ENCODE assay signal across 11 cellular contexts in the genomic region with DNA sequence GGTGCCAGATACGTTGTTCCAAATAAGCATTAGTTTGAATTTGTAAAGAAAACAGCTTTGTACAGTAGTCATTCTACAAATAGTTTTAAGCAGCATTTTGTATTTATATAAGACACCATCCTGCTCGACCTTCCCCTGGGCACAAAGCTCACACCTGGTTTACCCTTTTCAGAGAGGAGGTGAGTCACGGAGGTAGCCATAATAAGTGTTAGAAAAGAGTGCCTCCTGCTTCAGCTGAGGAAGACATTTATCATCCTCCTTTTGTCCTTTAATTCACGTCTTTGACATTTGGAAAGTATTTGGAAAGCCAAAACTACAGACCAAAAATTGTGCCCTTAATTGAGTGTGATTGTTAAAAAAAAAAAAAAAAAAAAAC. TPM values are rescaled to one million over a fixed set of nuclear protein-coding genes. Genes with fewer than 3 reads are reported as not detected.
DNase-seq lines count a peak whose midpoint lies in the region; ATAC-seq lines count a peak whose summit lies in the region.
"Had no signal": no experiment of that assay in that cellular context is flagged by ENCODE, and none has a peak within 500 bp of the region (broad histone marks: within the 10 kb centered on the region; RNA-seq: fewer than 3 reads in every experiment).

No MANE protein-coding gene starts in this region.

- no peak for ATAC-seq in activated CD8-positive, alpha-beta memory T cell treated with anti-CD3 and anti-CD28 coated beads, Interleukin-2, amount 10 ng/mL, durations not matched to agents 7 days and 5 days
- ATAC-seq in HG02840 (IDR thresholded peaks at IDR 0.05; ENCODE audit: low FRiP score, unreplicated experiment), result no peak
- ATAC-seq: T-helper 17 cell had no signal

- H3K27me3 ChIP-seq in endocrine pancreas (ENCODE audit: control insufficient read depth, insufficient read depth, low read length), result no peaks in the 10 kb centered on the region
- no peaks in the 10 kb centered on the region for H3K27me3 ChIP-seq in rectal smooth muscle tissue (ENCODE audit: control insufficient read depth, insufficient read depth, low read length)
- H3K27me3 ChIP-seq: ascending aorta had no signal

- H3K9ac ChIP-seq in endocrine pancreas (ENCODE audit: control insufficient read depth, insufficient read depth, low read length), result no peak overlapping the region
- no peak overlapping the region for H3K9ac ChIP-seq in rectal smooth muscle tissue (ENCODE audit: low read length)

- peak overlapping the region; percentile 25 for H3K4me3 ChIP-seq in endocrine pancreas (ENCODE audit: control insufficient read depth, insufficient read depth, low read length)
- no peak overlapping the region for H3K4me3 ChIP-seq in rectal smooth muscle tissue (ENCODE audit: low read length)
- H3K4me3 ChIP-seq: ascending aorta had no signal

- H3K27ac ChIP-seq in rectal smooth muscle tissue (ENCODE audit: low read depth, low read length), result peak overlapping the region; percentile 53
- H3K27ac ChIP-seq: ascending aorta had no signal

- H3K4me3 Mint-ChIP-seq in activated T-cell treated with anti-CD3 and anti-CD28 coated beads, Interleukin-2, amount 50 U/mL, for 24 hours, result no peak overlapping the region
- H3K4me3 Mint-ChIP-seq in activated CD8-positive, alpha-beta memory T cell treated with anti-CD3 and anti-CD28 coated beads, Interleukin-2, amount 10 ng/mL, durations not matched to agents 7 days and 5 days, result no peak overlapping the region
- H3K4me3 Mint-ChIP-seq: T-helper 17 cell had no signal

- H3K9me3 ChIP-seq in endocrine pancreas (ENCODE audit: control insufficient read depth, low read length), result no peaks in the 10 kb centered on the region
- H3K9me3 ChIP-seq: ascending aorta had no signal

- H3K4me1 ChIP-seq in endocrine pancreas (ENCODE audit: control insufficient read depth, insufficient read depth, low read length) (peaks cover 25% of the 10 kb centered on the region), rectal smooth muscle tissue (ENCODE audit: control insufficient read depth, insufficient read depth, low read length) (peaks cover 17% of the 10 kb centered on the region)

- H3K36me3 ChIP-seq in endocrine pancreas (ENCODE audit: control insufficient read depth, insufficient read depth, low read length), result no peaks in the 10 kb centered on the region
- no peaks in the 10 kb centered on the region for H3K36me3 ChIP-seq in rectal smooth muscle tissue (ENCODE audit: control insufficient read depth, insufficient read depth, low read length)
- H3K36me3 ChIP-seq: ascending aorta had no signal

- peaks cover 85% of the 10 kb centered on the region for H3K4me1 Mint-ChIP-seq in activated T-cell treated with anti-CD3 and anti-CD28 coated beads, Interleukin-2, amount 50 U/mL, for 24 hours (ENCODE audit: low read depth)
- peaks cover 51% of the 10 kb centered on the region for H3K4me1 Mint-ChIP-seq in activated CD8-positive, alpha-beta memory T cell treated with anti-CD3 and anti-CD28 coated beads, Interleukin-2, amount 10 ng/mL, durations not matched to agents 7 days and 5 days

- H3K36me3 Mint-ChIP-seq in activated T-cell treated with anti-CD3 and anti-CD28 coated beads, Interleukin-2, amount 50 U/mL, for 24 hours (ENCODE audit: low read depth), result peaks cover 83% of the 10 kb centered on the region
- H3K36me3 Mint-ChIP-seq in activated CD8-positive, alpha-beta memory T cell treated with anti-CD3 and anti-CD28 coated beads, Interleukin-2, amount 10 ng/mL, durations not matched to agents 7 days and 5 days, result peaks cover 38% of the 10 kb centered on the region

- DNase-seq in DMS79 treated with DMSO at 0.1 percent for 48 hours (lab: John Stamatoyannopoulos, UW), result peak; percentile 93
- DNase-seq in NCI-H2171 (lab: John Stamatoyannopoulos, UW), result peak; percentile 24
- DNase-seq in pons (ENCODE audit: low spot score), result no peak
- DNase-seq in activated T-cell treated with anti-CD3 and anti-CD28 coated beads, Interleukin-2, amount 50 U/mL, for 24 hours, result no peak
- no peak for DNase-seq in activated CD8-positive, alpha-beta memory T cell treated with anti-CD3 and anti-CD28 coated beads, Interleukin-2, amount 10 ng/mL, durations not matched to agents 7 days and 5 days
- DNase-seq: NCI-H748 treated with DMSO at 0.1 percent for 48 hours, T-helper 17 cell had no signal

- no peak overlapping the region for H3K27ac Mint-ChIP-seq in activated T-cell treated with anti-CD3 and anti-CD28 coated beads, Interleukin-2, amount 50 U/mL, for 24 hours
- H3K27ac Mint-ChIP-seq in activated CD8-positive, alpha-beta memory T cell treated with anti-CD3 and anti-CD28 coated beads, Interleukin-2, amount 10 ng/mL, durations not matched to agents 7 days and 5 days, result no peak overlapping the region

- no peaks in the 10 kb centered on the region for H3K9me3 Mint-ChIP-seq in activated T-cell treated with anti-CD3 and anti-CD28 coated beads, Interleukin-2, amount 50 U/mL, for 24 hours
- H3K9me3 Mint-ChIP-seq in activated CD8-positive, alpha-beta memory T cell treated with anti-CD3 and anti-CD28 coated beads, Interleukin-2, amount 10 ng/mL, durations not matched to agents 7 days and 5 days (ENCODE audit: low read depth), result no peaks in the 10 kb centered on the region

- no peaks in the 10 kb centered on the region for H3K27me3 Mint-ChIP-seq in activated T-cell treated with anti-CD3 and anti-CD28 coated beads, Interleukin-2, amount 50 U/mL, for 24 hours
- H3K27me3 Mint-ChIP-seq in activated CD8-positive, alpha-beta memory T cell treated with anti-CD3 and anti-CD28 coated beads, Interleukin-2, amount 10 ng/mL, durations not matched to agents 7 days and 5 days, result no peaks in the 10 kb centered on the region
- H3K27me3 Mint-ChIP-seq: T-helper 17 cell had no signal

- CTCF ChIA-PET in activated CD8-positive, alpha-beta memory T cell treated with anti-CD3 and anti-CD28 coated beads, Interleukin-2, amount 10 ng/mL, durations not matched to agents 7 days and 5 days (lab: Charles Lee), result interaction anchor here (0.6 kb wide), 1 partner anchor 16 kb away, joined by 4 read pairs; no protein-coding TSS in a partner anchor

RNA-seq across cellular contexts. Expression of a gene that starts 6.8 kb away (rescaled TPM):
- 10 to 100 TPM; 13.6 to 15.2 TPM for total RNA-seq in activated CD8-positive, alpha-beta memory T cell treated with anti-CD3 and anti-CD28 coated beads, Interleukin-2, amount 10 ng/mL, durations not matched to agents 7 days and 5 days

Comparison
In these comparisons a context has a peak if more than half of its experiments do, and no peak if none do; other contexts are left out.
1. DNase-seq: peak in DMS79 treated with DMSO at 0.1 percent for 48 hours (single experiment) and NCI-H2171 (single experiment); none in pons (single experiment), activated T-cell treated with anti-CD3 and anti-CD28 coated beads, Interleukin-2, amount 50 U/mL, for 24 hours (single experiment) and activated CD8-positive, alpha-beta memory T cell treated with anti-CD3 and anti-CD28 coated beads, Interleukin-2, amount 10 ng/mL, durations not matched to agents 7 days and 5 days (single experiment).